ENCODE assay signal across 1 cellular context in genomic region chr12:39442895-39443703, GRCh38.
TF ChIP-seq lines count a peak whose summit lies in the region.

Gene KIF21A (minus strand): TSS chr12:39443120. CDS start chr12:39442970, 150 bp downstream.

TF ChIP-seq in K562, 482 proteins besides CTCF, POLR2A, EP300 and RAD21 (continued from another document and continues in another):
- TF ChIP-seq ATF3 (IDR thresholded peaks at IDR 0.05) (no peak), ATF3 (CRISPR knock-in tag; conservative IDR thresholded peaks at IDR 0.05) (peak; percentile 57; the same call in 1 of the 2 replicates), HDAC6 (IDR thresholded peaks at IDR 0.05; ENCODE audit: low read depth, low read length) (no peak), SIRT6 (IDR thresholded peaks at IDR 0.05; ENCODE audit: low read depth, low read length) (no peak), NCOR1 (IDR thresholded peaks at IDR 0.05) (no peak), YBX1 (IDR thresholded peaks at IDR 0.05) (no peak), MLLT1 (IDR thresholded peaks at IDR 0.05) (peak in 1 of 2 experiments; percentile 35; a peak in 1 of 4 replicates), TCF7 (IDR thresholded peaks at IDR 0.05; ENCODE audit: borderline replicate concordance) (no peak), ZNF354B (CRISPR knock-in tag; IDR thresholded peaks at IDR 0.05) (no peak), ARNT (IDR thresholded peaks at IDR 0.05) (no peak), E2F6 (IDR thresholded peaks at IDR 0.05; ENCODE audit: borderline replicate concordance in 1 of 2, extremely low read depth in 1 of 2, insufficient read depth in 1 of 2, insufficient read length in 1 of 2, low read depth in 1 of 2, low read length in 1 of 2, poor library complexity in 1 of 2, severe bottlenecking in 1 of 2) (peak in 1 of 2 experiments; percentile 63), ETV1 (tag; conservative IDR thresholded peaks at IDR 0.05; ENCODE audit: low read depth) (no peak), JUN (IDR thresholded peaks at IDR 0.05; ENCODE audit: borderline replicate concordance, low read depth, low read length) (no peak), JUN (CRISPR knock-in tag; IDR thresholded peaks at IDR 0.05; ENCODE audit: borderline replicate concordance) (no peak), TEAD2 (tag; IDR thresholded peaks at IDR 0.05) (no peak), THRAP3 (IDR thresholded peaks at IDR 0.05; ENCODE audit: borderline replicate concordance) (no peak), SMAD4 (CRISPR knock-in tag; conservative IDR thresholded peaks at IDR 0.05) (no peak; the same call in 1 of the 2 replicates), ZNF318 (IDR thresholded peaks at IDR 0.05; ENCODE audit: borderline replicate concordance in 1 of 2, low read depth in 1 of 2) (no peak), ZSCAN32 (CRISPR knock-in tag; IDR thresholded peaks at IDR 0.05) (0 out of 2 replicates have a peak, but pooled peaks have one; percentile 31), PTBP1 (IDR thresholded peaks at IDR 0.05; ENCODE audit: low read depth, low read length) (no peak), STAG1 (CRISPR knock-in tag; IDR thresholded peaks at IDR 0.05; ENCODE audit: borderline replicate concordance) (no peak), RBM15 (IDR thresholded peaks at IDR 0.05; ENCODE audit: insufficient read depth, low read length) (no peak), SIN3A (IDR thresholded peaks at IDR 0.05; ENCODE audit: borderline replicate concordance in 2 of 2, control insufficient read depth in 1 of 2, low read depth in 2 of 2, low read length in 2 of 2) (no peak; a peak in 1 of 4 replicates), RCOR1 (IDR thresholded peaks at IDR 0.05; ENCODE audit: borderline replicate concordance in 1 of 2, low read depth in 2 of 2, low read length in 2 of 2) (peak in 1 of 2 experiments; percentile 74; a peak in 2 of 4 replicates), PCBP2 (IDR thresholded peaks at IDR 0.05; ENCODE audit: low read depth, low read length, poor library complexity, severe bottlenecking) (no peak), ZNF583 (CRISPR knock-in tag; IDR thresholded peaks at IDR 0.05) (no peak), ZNF707 (CRISPR knock-in tag; conservative IDR thresholded peaks at IDR 0.05) (no peak), DPF2 (IDR thresholded peaks at IDR 0.05) (no peak), KAT2B (IDR thresholded peaks at IDR 0.05; ENCODE audit: low read depth, low read length) (no peak), GTF2F1 (IDR thresholded peaks at IDR 0.05; ENCODE audit: low read depth, low read length) (peak; percentile 80; the same call in 1 of the 2 replicates), NFXL1 (CRISPR knock-in tag; IDR thresholded peaks at IDR 0.05) (no peak), THAP7 (CRISPR knock-in tag; IDR thresholded peaks at IDR 0.05) (no peak), ARHGAP35 (IDR thresholded peaks at IDR 0.05; ENCODE audit: partially characterized antibody) (no peak), ZNF174 (CRISPR knock-in tag; IDR thresholded peaks at IDR 0.05) (no peak), HMG20A (CRISPR knock-in tag; conservative IDR thresholded peaks at IDR 0.05) (no peak), ZFX (CRISPR knock-in tag; IDR thresholded peaks at IDR 0.05) (peak; percentile 88), ZNF232 (CRISPR knock-in tag; IDR thresholded peaks at IDR 0.05) (no peak), SUPT5H (IDR thresholded peaks at IDR 0.05) (peak; percentile 86), PHB2 (IDR thresholded peaks at IDR 0.05; ENCODE audit: low read depth) (no peak), CCNT2 (IDR thresholded peaks at IDR 0.05; ENCODE audit: borderline replicate concordance, extremely low read depth, insufficient read length, low read depth, low read length) (peak; percentile 96), MBD1 (CRISPR knock-in tag; IDR thresholded peaks at IDR 0.05) (no peak), ZSCAN29 (IDR thresholded peaks at IDR 0.05) (no peak), HCFC1 (IDR thresholded peaks at IDR 0.05; ENCODE audit: low read depth, low read length) (peak; percentile 51), NFE2 (IDR thresholded peaks at IDR 0.05; ENCODE audit: low read depth) (no peak), RNF2 (IDR thresholded peaks at IDR 0.05) (peak; percentile 47; the same call in 1 of the 2 replicates), SRSF3 (IDR thresholded peaks at IDR 0.05; ENCODE audit: insufficient read depth, low read length) (no peak)
- TF ChIP-seq, protein P1, sequence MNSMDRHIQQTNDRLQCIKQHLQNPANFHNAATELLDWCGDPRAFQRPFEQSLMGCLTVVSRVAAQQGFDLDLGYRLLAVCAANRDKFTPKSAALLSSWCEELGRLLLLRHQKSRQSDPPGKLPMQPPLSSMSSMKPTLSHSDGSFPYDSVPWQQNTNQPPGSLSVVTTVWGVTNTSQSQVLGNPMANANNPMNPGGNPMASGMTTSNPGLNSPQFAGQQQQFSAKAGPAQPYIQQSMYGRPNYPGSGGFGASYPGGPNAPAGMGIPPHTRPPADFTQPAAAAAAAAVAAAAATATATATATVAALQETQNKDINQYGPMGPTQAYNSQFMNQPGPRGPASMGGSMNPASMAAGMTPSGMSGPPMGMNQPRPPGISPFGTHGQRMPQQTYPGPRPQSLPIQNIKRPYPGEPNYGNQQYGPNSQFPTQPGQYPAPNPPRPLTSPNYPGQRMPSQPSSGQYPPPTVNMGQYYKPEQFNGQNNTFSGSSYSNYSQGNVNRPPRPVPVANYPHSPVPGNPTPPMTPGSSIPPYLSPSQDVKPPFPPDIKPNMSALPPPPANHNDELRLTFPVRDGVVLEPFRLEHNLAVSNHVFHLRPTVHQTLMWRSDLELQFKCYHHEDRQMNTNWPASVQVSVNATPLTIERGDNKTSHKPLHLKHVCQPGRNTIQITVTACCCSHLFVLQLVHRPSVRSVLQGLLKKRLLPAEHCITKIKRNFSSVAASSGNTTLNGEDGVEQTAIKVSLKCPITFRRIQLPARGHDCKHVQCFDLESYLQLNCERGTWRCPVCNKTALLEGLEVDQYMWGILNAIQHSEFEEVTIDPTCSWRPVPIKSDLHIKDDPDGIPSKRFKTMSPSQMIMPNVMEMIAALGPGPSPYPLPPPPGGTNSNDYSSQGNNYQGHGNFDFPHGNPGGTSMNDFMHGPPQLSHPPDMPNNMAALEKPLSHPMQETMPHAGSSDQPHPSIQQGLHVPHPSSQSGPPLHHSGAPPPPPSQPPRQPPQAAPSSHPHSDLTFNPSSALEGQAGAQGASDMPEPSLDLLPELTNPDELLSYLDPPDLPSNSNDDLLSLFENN (IDR thresholded peaks at IDR 0.05; ENCODE audit: low read depth in 2 of 2, low read length in 2 of 2), result no peak; a peak in 1 of 4 replicates
- TF ChIP-seq, protein P2, sequence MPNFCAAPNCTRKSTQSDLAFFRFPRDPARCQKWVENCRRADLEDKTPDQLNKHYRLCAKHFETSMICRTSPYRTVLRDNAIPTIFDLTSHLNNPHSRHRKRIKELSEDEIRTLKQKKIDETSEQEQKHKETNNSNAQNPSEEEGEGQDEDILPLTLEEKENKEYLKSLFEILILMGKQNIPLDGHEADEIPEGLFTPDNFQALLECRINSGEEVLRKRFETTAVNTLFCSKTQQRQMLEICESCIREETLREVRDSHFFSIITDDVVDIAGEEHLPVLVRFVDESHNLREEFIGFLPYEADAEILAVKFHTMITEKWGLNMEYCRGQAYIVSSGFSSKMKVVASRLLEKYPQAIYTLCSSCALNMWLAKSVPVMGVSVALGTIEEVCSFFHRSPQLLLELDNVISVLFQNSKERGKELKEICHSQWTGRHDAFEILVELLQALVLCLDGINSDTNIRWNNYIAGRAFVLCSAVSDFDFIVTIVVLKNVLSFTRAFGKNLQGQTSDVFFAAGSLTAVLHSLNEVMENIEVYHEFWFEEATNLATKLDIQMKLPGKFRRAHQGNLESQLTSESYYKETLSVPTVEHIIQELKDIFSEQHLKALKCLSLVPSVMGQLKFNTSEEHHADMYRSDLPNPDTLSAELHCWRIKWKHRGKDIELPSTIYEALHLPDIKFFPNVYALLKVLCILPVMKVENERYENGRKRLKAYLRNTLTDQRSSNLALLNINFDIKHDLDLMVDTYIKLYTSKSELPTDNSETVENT (CRISPR knock-in tag; IDR thresholded peaks at IDR 0.05), result peak; percentile 85
